1 cellular context compared by ENCODE assay signal in the genomic region with DNA sequence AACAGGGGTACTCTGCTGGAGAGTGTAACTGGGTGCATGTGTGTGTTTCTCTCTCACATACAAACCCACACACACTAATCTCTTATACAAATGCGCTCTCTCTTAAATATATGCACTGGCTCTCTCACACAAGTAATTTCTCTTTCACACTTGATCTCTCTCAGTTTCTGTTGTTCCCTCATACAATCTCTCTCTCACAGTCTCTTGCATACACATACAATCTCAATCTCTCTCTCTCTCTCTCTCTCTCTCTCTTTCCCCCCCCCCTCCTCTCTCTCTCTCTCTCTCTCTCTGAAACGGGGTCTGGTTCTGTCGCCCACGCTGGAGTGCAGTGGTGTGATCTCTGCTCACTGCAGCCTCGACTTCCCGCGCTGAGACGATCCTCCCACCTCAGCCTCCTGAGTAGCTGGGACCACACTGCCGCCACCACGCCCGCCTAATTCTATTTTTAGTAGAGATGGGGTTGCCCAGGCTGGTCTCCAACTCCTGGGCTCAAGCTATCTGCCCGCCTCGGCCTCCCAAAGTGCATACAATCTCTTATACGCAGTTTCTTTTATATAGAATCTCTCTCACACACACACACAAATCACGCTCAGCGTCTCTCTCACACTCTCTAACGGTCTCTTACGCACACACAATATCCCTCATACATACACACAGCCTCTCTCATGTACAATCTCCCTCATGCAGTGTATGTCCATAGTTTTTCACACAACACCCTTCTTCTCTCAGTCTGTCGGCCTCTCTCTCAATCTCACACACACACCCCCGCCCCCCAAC.
TF ChIP-seq lines count a peak whose summit lies in the region.

No MANE protein-coding gene starts in this region.

TF ChIP-seq in HepG2, 621 proteins besides CTCF, POLR2A, EP300 and RAD21:
- TF ChIP-seq HNRNPK (IDR thresholded peaks at IDR 0.05; ENCODE audit: low read depth, low read length, poor library complexity, severe bottlenecking) (peak; percentile 16), KLF6 (CRISPR knock-in tag; IDR thresholded peaks at IDR 0.05) (0 out of 2 replicates have a peak, but pooled peaks have one; percentile 0)
- TF ChIP-seq, protein P1, sequence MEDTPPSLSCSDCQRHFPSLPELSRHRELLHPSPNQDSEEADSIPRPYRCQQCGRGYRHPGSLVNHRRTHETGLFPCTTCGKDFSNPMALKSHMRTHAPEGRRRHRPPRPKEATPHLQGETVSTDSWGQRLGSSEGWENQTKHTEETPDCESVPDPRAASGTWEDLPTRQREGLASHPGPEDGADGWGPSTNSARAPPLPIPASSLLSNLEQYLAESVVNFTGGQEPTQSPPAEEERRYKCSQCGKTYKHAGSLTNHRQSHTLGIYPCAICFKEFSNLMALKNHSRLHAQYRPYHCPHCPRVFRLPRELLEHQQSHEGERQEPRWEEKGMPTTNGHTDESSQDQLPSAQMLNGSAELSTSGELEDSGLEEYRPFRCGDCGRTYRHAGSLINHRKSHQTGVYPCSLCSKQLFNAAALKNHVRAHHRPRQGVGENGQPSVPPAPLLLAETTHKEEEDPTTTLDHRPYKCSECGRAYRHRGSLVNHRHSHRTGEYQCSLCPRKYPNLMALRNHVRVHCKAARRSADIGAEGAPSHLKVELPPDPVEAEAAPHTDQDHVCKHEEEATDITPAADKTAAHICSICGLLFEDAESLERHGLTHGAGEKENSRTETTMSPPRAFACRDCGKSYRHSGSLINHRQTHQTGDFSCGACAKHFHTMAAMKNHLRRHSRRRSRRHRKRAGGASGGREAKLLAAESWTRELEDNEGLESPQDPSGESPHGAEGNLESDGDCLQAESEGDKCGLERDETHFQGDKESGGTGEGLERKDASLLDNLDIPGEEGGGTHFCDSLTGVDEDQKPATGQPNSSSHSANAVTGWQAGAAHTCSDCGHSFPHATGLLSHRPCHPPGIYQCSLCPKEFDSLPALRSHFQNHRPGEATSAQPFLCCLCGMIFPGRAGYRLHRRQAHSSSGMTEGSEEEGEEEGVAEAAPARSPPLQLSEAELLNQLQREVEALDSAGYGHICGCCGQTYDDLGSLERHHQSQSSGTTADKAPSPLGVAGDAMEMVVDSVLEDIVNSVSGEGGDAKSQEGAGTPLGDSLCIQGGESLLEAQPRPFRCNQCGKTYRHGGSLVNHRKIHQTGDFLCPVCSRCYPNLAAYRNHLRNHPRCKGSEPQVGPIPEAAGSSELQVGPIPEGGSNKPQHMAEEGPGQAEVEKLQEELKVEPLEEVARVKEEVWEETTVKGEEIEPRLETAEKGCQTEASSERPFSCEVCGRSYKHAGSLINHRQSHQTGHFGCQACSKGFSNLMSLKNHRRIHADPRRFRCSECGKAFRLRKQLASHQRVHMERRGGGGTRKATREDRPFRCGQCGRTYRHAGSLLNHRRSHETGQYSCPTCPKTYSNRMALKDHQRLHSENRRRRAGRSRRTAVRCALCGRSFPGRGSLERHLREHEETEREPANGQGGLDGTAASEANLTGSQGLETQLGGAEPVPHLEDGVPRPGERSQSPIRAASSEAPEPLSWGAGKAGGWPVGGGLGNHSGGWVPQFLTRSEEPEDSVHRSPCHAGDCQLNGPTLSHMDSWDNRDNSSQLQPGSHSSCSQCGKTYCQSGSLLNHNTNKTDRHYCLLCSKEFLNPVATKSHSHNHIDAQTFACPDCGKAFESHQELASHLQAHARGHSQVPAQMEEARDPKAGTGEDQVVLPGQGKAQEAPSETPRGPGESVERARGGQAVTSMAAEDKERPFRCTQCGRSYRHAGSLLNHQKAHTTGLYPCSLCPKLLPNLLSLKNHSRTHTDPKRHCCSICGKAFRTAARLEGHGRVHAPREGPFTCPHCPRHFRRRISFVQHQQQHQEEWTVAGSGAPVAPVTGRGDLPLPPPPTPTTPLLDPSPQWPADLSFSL (CRISPR knock-in tag; IDR thresholded peaks at IDR 0.05) = peak; percentile 38; the same call in 1 of the 2 replicates
- TF ChIP-seq, protein P2, sequence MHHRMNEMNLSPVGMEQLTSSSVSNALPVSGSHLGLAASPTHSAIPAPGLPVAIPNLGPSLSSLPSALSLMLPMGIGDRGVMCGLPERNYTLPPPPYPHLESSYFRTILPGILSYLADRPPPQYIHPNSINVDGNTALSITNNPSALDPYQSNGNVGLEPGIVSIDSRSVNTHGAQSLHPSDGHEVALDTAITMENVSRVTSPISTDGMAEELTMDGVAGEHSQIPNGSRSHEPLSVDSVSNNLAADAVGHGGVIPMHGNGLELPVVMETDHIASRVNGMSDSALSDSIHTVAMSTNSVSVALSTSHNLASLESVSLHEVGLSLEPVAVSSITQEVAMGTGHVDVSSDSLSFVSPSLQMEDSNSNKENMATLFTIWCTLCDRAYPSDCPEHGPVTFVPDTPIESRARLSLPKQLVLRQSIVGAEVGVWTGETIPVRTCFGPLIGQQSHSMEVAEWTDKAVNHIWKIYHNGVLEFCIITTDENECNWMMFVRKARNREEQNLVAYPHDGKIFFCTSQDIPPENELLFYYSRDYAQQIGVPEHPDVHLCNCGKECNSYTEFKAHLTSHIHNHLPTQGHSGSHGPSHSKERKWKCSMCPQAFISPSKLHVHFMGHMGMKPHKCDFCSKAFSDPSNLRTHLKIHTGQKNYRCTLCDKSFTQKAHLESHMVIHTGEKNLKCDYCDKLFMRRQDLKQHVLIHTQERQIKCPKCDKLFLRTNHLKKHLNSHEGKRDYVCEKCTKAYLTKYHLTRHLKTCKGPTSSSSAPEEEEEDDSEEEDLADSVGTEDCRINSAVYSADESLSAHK (CRISPR knock-in tag; IDR thresholded peaks at IDR 0.05; ENCODE audit: borderline replicate concordance) = no peak
TF ChIP-seq in HepG2: peak in this region for 3.
